In genomic region chr5:168753691-168754254, GRCh38 we compare ENCODE assay signal across 1 cellular context.
TF ChIP-seq lines count a peak whose summit lies in the region.

No MANE protein-coding gene starts in this region.

TF ChIP-seq in SK-N-SH treated with all-trans-retinoic acid at 6 μM for 48 hours, 23 proteins besides CTCF, POLR2A, EP300 and RAD21 (continued from another document):
- peak; percentile 62 for TF ChIP-seq ZNF70 (CRISPR knock-in tag; IDR thresholded peaks at IDR 0.05)
- TF ChIP-seq ZFP3 (CRISPR knock-in tag; IDR thresholded peaks at IDR 0.05), result no peak
